1 cellular context compared by ENCODE assay signal in genomic region chr11:134276396-134277175, GRCh38.
TF ChIP-seq lines count a peak whose summit lies in the region.

No MANE protein-coding gene starts in this region.

TF ChIP-seq in IMR-90, 13 proteins besides CTCF, POLR2A, EP300 and RAD21 (continued from another document):
- TF ChIP-seq CEBPB (IDR thresholded peaks at IDR 0.05; ENCODE audit: low read depth, low read length), result no peak
- TF ChIP-seq MAZ (IDR thresholded peaks at IDR 0.05; ENCODE audit: borderline replicate concordance, low read depth, low read length), result no peak
- no peak for TF ChIP-seq RFX5 (IDR thresholded peaks at IDR 0.05; ENCODE audit: low read depth, low read length)
- no peak for TF ChIP-seq CHD1 (IDR thresholded peaks at IDR 0.05; ENCODE audit: low read depth, low read length)
- TF ChIP-seq MAFK (IDR thresholded peaks at IDR 0.05; ENCODE audit: low read depth, low read length), result no peak
- no peak for TF ChIP-seq BHLHE40 (IDR thresholded peaks at IDR 0.05; ENCODE audit: low read depth, low read length)
- no peak for TF ChIP-seq NFE2L2 (IDR thresholded peaks at IDR 0.05; ENCODE audit: low read depth, low read length)
- no peak for TF ChIP-seq RCOR1 (IDR thresholded peaks at IDR 0.05; ENCODE audit: insufficient replicate concordance, low read length)
- no peak for TF ChIP-seq MXI1 (IDR thresholded peaks at IDR 0.05; ENCODE audit: borderline replicate concordance, low read depth, low read length)
- TF ChIP-seq, protein P1, sequence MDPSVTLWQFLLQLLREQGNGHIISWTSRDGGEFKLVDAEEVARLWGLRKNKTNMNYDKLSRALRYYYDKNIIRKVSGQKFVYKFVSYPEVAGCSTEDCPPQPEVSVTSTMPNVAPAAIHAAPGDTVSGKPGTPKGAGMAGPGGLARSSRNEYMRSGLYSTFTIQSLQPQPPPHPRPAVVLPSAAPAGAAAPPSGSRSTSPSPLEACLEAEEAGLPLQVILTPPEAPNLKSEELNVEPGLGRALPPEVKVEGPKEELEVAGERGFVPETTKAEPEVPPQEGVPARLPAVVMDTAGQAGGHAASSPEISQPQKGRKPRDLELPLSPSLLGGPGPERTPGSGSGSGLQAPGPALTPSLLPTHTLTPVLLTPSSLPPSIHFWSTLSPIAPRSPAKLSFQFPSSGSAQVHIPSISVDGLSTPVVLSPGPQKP (IDR thresholded peaks at IDR 0.05; ENCODE audit: borderline replicate concordance, low read depth, low read length), result no peak
